In genomic region chr16:20875358-20875656, GRCh38 we compare ENCODE assay signal across 17 cellular contexts. TPM values are rescaled to one million over a fixed set of nuclear protein-coding genes. Genes with fewer than 3 reads are reported as not detected.
A peak's percentile ranks its signal among the peaks of the same experiment; 100 is the strongest.
DNase-seq lines count a peak whose midpoint lies in the region; ATAC-seq lines count a peak whose summit lies in the region.
"Had no signal": no experiment of that assay in that cellular context is flagged by ENCODE, and none has a peak within 500 bp of the region (broad histone marks: within the 10 kb centered on the region; RNA-seq: fewer than 3 reads in every experiment).

No MANE protein-coding gene starts in this region.

- H3K9ac ChIP-seq in Karpas-422 (ENCODE audit: low read length) = no peak overlapping the region
- H3K9ac ChIP-seq: neural progenitor cell had no signal

- H2AFZ ChIP-seq in Karpas-422 (ENCODE audit: low read length) = no peak overlapping the region
- H2AFZ ChIP-seq: neural progenitor cell had no signal

- peaks cover 28% of the 10 kb centered on the region for H3K4me1 ChIP-seq in Karpas-422 (ENCODE audit: low read length)

- no peaks in the 10 kb centered on the region for H3K27me3 Mint-ChIP-seq in activated CD4-positive, alpha-beta T cell treated with anti-CD3 and anti-CD28 coated beads, Interleukin-2, amount 10 ng/mL, durations not matched to agents 7 days and 5 days
- H3K27me3 Mint-ChIP-seq in activated T-helper 1 cell treated with anti-CD3 and anti-CD28 coated beads, Interleukin-12 subunit alpha, Interleukin-12 subunit beta, Interleukin-2, Interleukin-4 antibody, amounts not matched to agents 30 ng/mL and 10 ng/mL and 1 ng/mL, durations not matched to agents 14 hours and 24 hours and 36 hours (ENCODE audit: insufficient read depth) = peaks cover 2% of the 10 kb centered on the region

- H3K4me2 ChIP-seq in Karpas-422 (ENCODE audit: low read depth, low read length, poor library complexity, severe bottlenecking) = peak overlapping the region; percentile 44
- H3K4me2 ChIP-seq: neural progenitor cell had no signal

- 0 out of 2 replicates have a peak, but pooled peaks cover 11% of the 10 kb centered on the region for H4K20me1 ChIP-seq in Karpas-422 (ENCODE audit: insufficient read depth, low read depth, low read length)

- no peak for ATAC-seq in GM18907 (IDR thresholded peaks at IDR 0.05; ENCODE audit: unreplicated experiment)
- ATAC-seq: gastrocnemius medialis, sciatic nerve had no signal

- DNase-seq in activated CD4-positive, alpha-beta T cell treated with anti-CD3 and anti-CD28 coated beads, Interleukin-2, amount 10 ng/mL, durations not matched to agents 7 days and 5 days = no peak
- DNase-seq in activated CD4-positive, alpha-beta T cell treated with anti-CD3 and anti-CD28 coated beads, Interleukin-2, amount 50 U/mL, for 48 hours = no peak
- no peak for DNase-seq in Karpas-422
- no peak for DNase-seq in activated T-helper 1 cell treated with anti-CD3 and anti-CD28 coated beads, Interleukin-12 subunit alpha, Interleukin-12 subunit beta, Interleukin-2, Interleukin-4 antibody, amounts not matched to agents 30 ng/mL and 10 ng/mL and 1 ng/mL, durations not matched to agents 14 hours and 24 hours and 36 hours (ENCODE audit: low spot score)
- peak; percentile 37 for DNase-seq in pons (ENCODE audit: low spot score)
- no peak for DNase-seq in COR-L47 (lab: John Stamatoyannopoulos, UW)
- DNase-seq in iPS-NIHi7 (ENCODE audit: extremely low spot score) = no peak
- DNase-seq: activated CD8-positive, alpha-beta memory T cell treated with anti-CD3 and anti-CD28 coated beads for 24 hours; gastrocnemius medialis; NCI-H2081 treated with DMSO at 0.1 percent for 48 hours; NCI-H774; Right ventricle myocardium superior; uterus had no signal

- H3K79me2 ChIP-seq in Karpas-422 (ENCODE audit: low read length) = peaks cover 76% of the 10 kb centered on the region

- H3K4me1 Mint-ChIP-seq in activated CD4-positive, alpha-beta T cell treated with anti-CD3 and anti-CD28 coated beads, Interleukin-2, amount 10 ng/mL, durations not matched to agents 7 days and 5 days = peaks cover 77% of the 10 kb centered on the region
- peaks cover 81% of the 10 kb centered on the region for H3K4me1 Mint-ChIP-seq in activated T-helper 1 cell treated with anti-CD3 and anti-CD28 coated beads, Interleukin-12 subunit alpha, Interleukin-12 subunit beta, Interleukin-2, Interleukin-4 antibody, amounts not matched to agents 30 ng/mL and 10 ng/mL and 1 ng/mL, durations not matched to agents 14 hours and 24 hours and 36 hours (ENCODE audit: low read depth)

- no peaks in the 10 kb centered on the region for H3K9me3 ChIP-seq in Karpas-422 (ENCODE audit: low read length)
- H3K9me3 ChIP-seq: gastrocnemius medialis, uterus had no signal

- peak overlapping the region; percentile 11 for H3K4me3 Mint-ChIP-seq in activated CD4-positive, alpha-beta T cell treated with anti-CD3 and anti-CD28 coated beads, Interleukin-2, amount 10 ng/mL, durations not matched to agents 7 days and 5 days
- peak overlapping the region; percentile 43 for H3K4me3 Mint-ChIP-seq in activated T-helper 1 cell treated with anti-CD3 and anti-CD28 coated beads, Interleukin-12 subunit alpha, Interleukin-12 subunit beta, Interleukin-2, Interleukin-4 antibody, amounts not matched to agents 30 ng/mL and 10 ng/mL and 1 ng/mL, durations not matched to agents 14 hours and 24 hours and 36 hours
- H3K4me3 Mint-ChIP-seq: neural progenitor cell had no signal

- peaks cover 28% of the 10 kb centered on the region for H3K36me3 Mint-ChIP-seq in activated CD4-positive, alpha-beta T cell treated with anti-CD3 and anti-CD28 coated beads, Interleukin-2, amount 10 ng/mL, durations not matched to agents 7 days and 5 days (ENCODE audit: low read depth)
- H3K36me3 Mint-ChIP-seq in activated T-helper 1 cell treated with anti-CD3 and anti-CD28 coated beads, Interleukin-12 subunit alpha, Interleukin-12 subunit beta, Interleukin-2, Interleukin-4 antibody, amounts not matched to agents 30 ng/mL and 10 ng/mL and 1 ng/mL, durations not matched to agents 14 hours and 24 hours and 36 hours (ENCODE audit: low read depth) = peaks cover 33% of the 10 kb centered on the region
- H3K36me3 Mint-ChIP-seq: neural progenitor cell had no signal

- peak overlapping the region; percentile 95 for H3K27ac Mint-ChIP-seq in activated CD4-positive, alpha-beta T cell treated with anti-CD3 and anti-CD28 coated beads, Interleukin-2, amount 10 ng/mL, durations not matched to agents 7 days and 5 days
- H3K27ac Mint-ChIP-seq in activated T-helper 1 cell treated with anti-CD3 and anti-CD28 coated beads, Interleukin-12 subunit alpha, Interleukin-12 subunit beta, Interleukin-2, Interleukin-4 antibody, amounts not matched to agents 30 ng/mL and 10 ng/mL and 1 ng/mL, durations not matched to agents 14 hours and 24 hours and 36 hours = peak overlapping the region; percentile 56
- H3K27ac Mint-ChIP-seq: neural progenitor cell had no signal

- no peaks in the 10 kb centered on the region for H3K27me3 ChIP-seq in Karpas-422 (ENCODE audit: low read length)
- H3K27me3 ChIP-seq: gastrocnemius medialis, neural progenitor cell, uterus had no signal

- no peaks in the 10 kb centered on the region for H3K36me3 ChIP-seq in Karpas-422 (ENCODE audit: insufficient read depth, low read length)
- H3K36me3 ChIP-seq: gastrocnemius medialis, neural progenitor cell, uterus had no signal

- no peaks in the 10 kb centered on the region for H3K9me2 ChIP-seq in Karpas-422 (replicated peaks; ENCODE audit: insufficient read depth, low read length)

- POLR2A ChIA-PET in activated CD4-positive, alpha-beta T cell treated with anti-CD3 and anti-CD28 coated beads, Interleukin-2, amount 10 ng/mL, durations not matched to agents 7 days and 5 days (lab: Charles Lee) = interaction anchor here (0.7 to 1.4 kb wide), 3 partner anchors 13 to 280 kb away, joined by 3 to 7 read pairs (median 4); no protein-coding TSS in a partner anchor

- CTCF ChIA-PET in activated CD4-positive, alpha-beta T cell treated with anti-CD3 and anti-CD28 coated beads, Interleukin-2, amount 10 ng/mL, durations not matched to agents 7 days and 5 days (lab: Charles Lee) = interaction anchor here (0.7 to 2.2 kb wide), 7 partner anchors 10 to 1105 kb away, joined by 3 to 10 read pairs (median 4); no protein-coding TSS in a partner anchor

- H3K9me3 Mint-ChIP-seq in activated CD4-positive, alpha-beta T cell treated with anti-CD3 and anti-CD28 coated beads, Interleukin-2, amount 10 ng/mL, durations not matched to agents 7 days and 5 days = peaks cover 2% of the 10 kb centered on the region
- H3K9me3 Mint-ChIP-seq in activated T-helper 1 cell treated with anti-CD3 and anti-CD28 coated beads, Interleukin-12 subunit alpha, Interleukin-12 subunit beta, Interleukin-2, Interleukin-4 antibody, amounts not matched to agents 30 ng/mL and 10 ng/mL and 1 ng/mL, durations not matched to agents 14 hours and 24 hours and 36 hours = no peaks in the 10 kb centered on the region
- H3K9me3 Mint-ChIP-seq: neural progenitor cell had no signal

- intact Hi-C loops in activated T-helper 1 cell treated with anti-CD3 and anti-CD28 coated beads, Interleukin-12 subunit alpha, Interleukin-12 subunit beta, Interleukin-2, Interleukin-4 antibody, amounts not matched to agents 30 ng/mL and 10 ng/mL and 1 ng/mL, durations not matched to agents 14 hours and 24 hours and 36 hours (cut with micrococcal nuclease) = loop anchor here (2.0 kb wide), 2 partner anchors 69 kb away; partner anchors contain the start of genes ERI2 and REXO5

- H3K27ac ChIP-seq in Karpas-422 (ENCODE audit: low read length) = peak overlapping the region; percentile 5; the same call in 1 of the 2 replicates
- H3K27ac ChIP-seq: gastrocnemius medialis, HL-60, neural progenitor cell, uterus had no signal

- H3K4me3 ChIP-seq in Karpas-422 (ENCODE audit: low read length) = no peak overlapping the region
- H3K4me3 ChIP-seq: gastrocnemius medialis, neural progenitor cell, uterus had no signal

RNA-seq across cellular contexts. Expression of gene DCUN1D3, which starts 24.9 kb away (rescaled TPM):
- 10 to 100 TPM in 1 of 2 experiments, 1 to 10 TPM in 1; 9.9 to 10.8 TPM for total RNA-seq in activated CD4-positive, alpha-beta T cell treated with anti-CD3 and anti-CD28 coated beads, Interleukin-2, amount 10 ng/mL, durations not matched to agents 7 days and 5 days
- total RNA-seq in Karpas-422 (2014; rRNA removed; shearing (Covaris generic); ENCODE audit: low replicate concordance) = 6.2 and 7.3 TPM in 2 replicates
- 14.5 and 16.7 TPM in 2 replicates for total RNA-seq in activated T-helper 1 cell treated with anti-CD3 and anti-CD28 coated beads, Interleukin-12 subunit alpha, Interleukin-12 subunit beta, Interleukin-2, Interleukin-4 antibody, amounts not matched to agents 30 ng/mL and 10 ng/mL and 1 ng/mL, durations not matched to agents 14 hours and 24 hours and 36 hours

RNA-seq across cellular contexts. Expression of gene LYRM1, which starts 25.3 kb away (rescaled TPM):
- 10 to 100 TPM; 21.7 to 26.7 TPM for total RNA-seq in activated CD4-positive, alpha-beta T cell treated with anti-CD3 and anti-CD28 coated beads, Interleukin-2, amount 10 ng/mL, durations not matched to agents 7 days and 5 days
- total RNA-seq in Karpas-422 (2014; rRNA removed; shearing (Covaris generic); ENCODE audit: low replicate concordance) = 37.6 and 43.2 TPM in 2 replicates
- total RNA-seq in activated T-helper 1 cell treated with anti-CD3 and anti-CD28 coated beads, Interleukin-12 subunit alpha, Interleukin-12 subunit beta, Interleukin-2, Interleukin-4 antibody, amounts not matched to agents 30 ng/mL and 10 ng/mL and 1 ng/mL, durations not matched to agents 14 hours and 24 hours and 36 hours = 21.2 and 23.7 TPM in 2 replicates
